ENCODE assay signal across 8 cellular contexts in genomic region chr1:159854693-159855192, GRCh38. TPM values are rescaled to one million over a fixed set of nuclear protein-coding genes. Genes with fewer than 3 reads are reported as not detected.
DNase-seq lines count a peak whose midpoint lies in the region; ATAC-seq and TF ChIP-seq lines count a peak whose summit lies in the region.

No MANE protein-coding gene starts in this region.

- TF ChIP-seq CTCF in colonic mucosa (IDR thresholded peaks at IDR 0.05) = no peak

- peak overlapping the region; percentile 78 for H3K4me3 ChIP-seq in colonic mucosa

- ATAC-seq in GM18498 (IDR thresholded peaks at IDR 0.05; ENCODE audit: unreplicated experiment) (peak; percentile 95), HG02870 (IDR thresholded peaks at IDR 0.05; ENCODE audit: unreplicated experiment) (peak; percentile 69), left colon (peak; percentile 92)

- H3K9ac ChIP-seq in colonic mucosa (ENCODE audit: low read depth in 2 of 2, low read length in 2 of 2) = peak overlapping the region; percentile 78 to 80

- H3K36me3 ChIP-seq in colonic mucosa = no peaks in the 10 kb centered on the region

- H3K4me1 ChIP-seq in colonic mucosa = no peaks in the 10 kb centered on the region

- intact Hi-C loops in colonic mucosa (cut with DNase I) (no loop called here), left colon (cut with DNase I, micrococcal nuclease) (no loop called here)

- H3K27me3 ChIP-seq in colonic mucosa = no peaks in the 10 kb centered on the region

- peak overlapping the region; percentile 94 for H3K27ac ChIP-seq in colonic mucosa

- H3K9me3 ChIP-seq in colonic mucosa = no peaks in the 10 kb centered on the region

- peak; percentile 70 for DNase-seq in NCI-H2196 treated with DMSO at 0.1 percent for 48 hours (lab: John Stamatoyannopoulos, UW; ENCODE audit: unreplicated experiment)
- DNase-seq in activated CD4-positive, alpha-beta T cell treated with anti-CD3 and anti-CD28 coated beads, Interleukin-2, amount 50 U/mL, for 1 hour = peak; percentile 69
- peak; percentile 87 for DNase-seq in colonic mucosa
- peak; percentile 87 to 91 for DNase-seq in left colon
- peak; percentile 23 to 45 for DNase-seq in stimulated activated CD4-positive, alpha-beta T cell treated with anti-CD3 and anti-CD28 coated beads, Interleukin-1b, Interleukin-23, amount 100 ng/mL, for 1 hour (ENCODE audit: low read depth in 2 of 2)
- DNase-seq in NCI-H128 (lab: John Stamatoyannopoulos, UW; ENCODE audit: unreplicated experiment) = no peak

RNA-seq across cellular contexts. Expression of gene VSIG8, which starts 7.7 kb away (rescaled TPM):
- total RNA-seq in colonic mucosa = not detected
- not detected for total RNA-seq in left colon

RNA-seq across cellular contexts. Expression of gene SLAMF8, which starts 28.1 kb away (rescaled TPM):
- total RNA-seq in colonic mucosa (1 to 10 TPM; 1.5 to 1.9 TPM), left colon (1 to 10 TPM; 1.2 to 4.7 TPM)

RNA-seq across cellular contexts. Expression of gene CFAP45, which starts 45.2 kb away (rescaled TPM):
- total RNA-seq in colonic mucosa = under 1 TPM in 1 of 2 donors, not detected in 1; 0.30 TPM
- under 1 TPM; 0.31 to 0.34 TPM for total RNA-seq in left colon

RNA-seq across cellular contexts. Expression of gene FCRL6, which starts 52.6 kb away (rescaled TPM):
- not detected for total RNA-seq in colonic mucosa
- total RNA-seq in left colon = under 1 TPM in 1 of 2 donors, not detected in 1; 0.14 TPM
